ENCODE assay signal across 8 cellular contexts in the genomic region with DNA sequence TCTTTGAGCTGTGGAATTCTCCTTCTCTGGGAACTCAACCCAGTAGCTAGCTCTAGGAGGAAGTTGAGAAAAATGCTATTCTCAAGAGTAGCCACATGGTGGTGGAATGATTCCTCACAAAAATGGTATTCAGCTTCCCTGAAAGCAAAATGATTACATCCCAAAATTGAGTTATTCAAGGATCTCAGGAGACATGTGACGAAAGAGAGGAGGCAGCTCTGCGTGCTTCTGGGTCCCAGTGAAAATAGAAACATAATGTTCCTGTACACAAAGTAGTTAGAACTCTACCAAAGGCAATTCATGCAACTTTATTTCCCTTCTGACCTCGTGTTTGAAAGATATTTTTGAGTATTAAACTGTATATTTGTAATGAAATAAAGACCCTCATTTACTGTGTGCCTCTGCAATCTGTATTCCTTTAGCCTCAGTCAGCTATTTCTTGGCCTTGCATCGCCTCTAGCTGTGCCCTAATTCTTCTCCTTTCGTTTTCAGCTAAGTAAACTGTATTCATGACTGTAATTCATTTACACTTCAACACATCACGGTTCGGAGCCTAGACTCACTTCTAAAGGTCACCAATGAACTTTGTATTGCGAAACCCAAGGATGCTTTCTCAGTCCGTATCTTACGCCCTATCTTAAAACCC.
DNase-seq lines count a peak whose midpoint lies in the region; ATAC-seq and TF ChIP-seq lines count a peak whose summit lies in the region.

No MANE protein-coding gene starts in this region.

- H3K27me3 ChIP-seq in endodermal cell (ENCODE audit: control insufficient read depth, insufficient read depth, low read length, poor library complexity, severe bottlenecking) (no peaks in the 10 kb centered on the region), aorta (ENCODE audit: control insufficient read depth in 1 of 2, insufficient read depth in 2 of 2, low read length in 1 of 2) (no peaks in the 10 kb centered on the region)

- H3K9me3 Mint-ChIP-seq in endodermal cell, result no peaks in the 10 kb centered on the region

- no peak overlapping the region for H3K27ac ChIP-seq in endodermal cell (ENCODE audit: low read depth, low read length)
- H3K27ac ChIP-seq in aorta (ENCODE audit: low read depth in 1 of 2, low read length in 2 of 2), result no peak overlapping the region

- peak; percentile 79 for TF ChIP-seq CTCF in endodermal cell (conservative IDR thresholded peaks at IDR 0.05)
- no peak for TF ChIP-seq CTCF in mucosa of descending colon (IDR thresholded peaks at IDR 0.05)

- H3K9me3 ChIP-seq in endodermal cell (ENCODE audit: control insufficient read depth, low read length) (peaks cover 6% of the 10 kb centered on the region), mucosa of descending colon (no peaks in the 10 kb centered on the region), aorta (ENCODE audit: control insufficient read depth, low read length) (no peaks in the 10 kb centered on the region)

- intact Hi-C loops in mucosa of descending colon (cut with DNase I, micrococcal nuclease), result loop anchor here (1.0 to 5.0 kb wide), 3 partner anchors 82 to 377 kb away; no protein-coding TSS in a partner anchor
- intact Hi-C loops in aorta (cut with DNase I), result loop anchor here (2.0 kb wide), 1 partner anchor 377 kb away; no protein-coding TSS in a partner anchor

- H3K36me3 Mint-ChIP-seq in endodermal cell (ENCODE audit: low read depth), result no peaks in the 10 kb centered on the region

- WGBS in endodermal cell (ENCODE audit: insufficient coverage in 1 of 2, insufficient read length in 1 of 2), 2 experiments, result 65 to 74% methylated on average over 7 to 9 of the region's 10 CpGs
- WGBS in aorta, 2 donors, result 37 to 39% methylated on average over 10 of the region's 10 CpGs

- no peaks in the 10 kb centered on the region for H3K27me3 Mint-ChIP-seq in endodermal cell (ENCODE audit: insufficient read depth)

- no peak overlapping the region for H3K27ac Mint-ChIP-seq in endodermal cell

- CTCF ChIA-PET in HEK293T (lab: Yijun Ruan, JAX), result interaction anchor here (0.9 to 2.3 kb wide), 5 partner anchors 9 to 376 kb away, joined by 3 to 12 read pairs (median 3); no protein-coding TSS in a partner anchor

- H3K9ac ChIP-seq in endodermal cell (ENCODE audit: extremely low read depth, low read length, poor library complexity, severe bottlenecking), result no peak overlapping the region

- no peaks in the 10 kb centered on the region for H3K4me1 Mint-ChIP-seq in endodermal cell

- H3K36me3 ChIP-seq in endodermal cell (ENCODE audit: control insufficient read depth, insufficient read depth, low read length), result no peaks in the 10 kb centered on the region
- no peaks in the 10 kb centered on the region for H3K36me3 ChIP-seq in mucosa of descending colon (ENCODE audit: low read depth)
- H3K36me3 ChIP-seq in aorta (ENCODE audit: control insufficient read depth in 1 of 2, insufficient read depth in 2 of 2, low read length in 1 of 2), result no peaks in the 10 kb centered on the region

- H3K4me3 ChIP-seq in endodermal cell (ENCODE audit: low read length) (no peak overlapping the region), mucosa of descending colon (no peak overlapping the region), aorta (ENCODE audit: low read length in 2 of 2) (peak overlapping the region in 1 of 2 donors; percentile 3)

- DNase-seq in DMS53 (lab: John Stamatoyannopoulos, UW) (peak; percentile 77), HEK293T (ENCODE audit: extremely low spot score) (peak; percentile 41), RKO (ENCODE audit: low spot score) (peak; percentile 70), endodermal cell (no peak), mucosa of descending colon (peak in 1 of 3 donors; percentile 39), aorta (no peak), NCI-H345 treated with DMSO at 0.1 percent for 48 hours (lab: John Stamatoyannopoulos, UW; ENCODE audit: unreplicated experiment) (no peak), ureter (ENCODE audit: low spot score) (no peak)

- no peak overlapping the region for H3K4me3 Mint-ChIP-seq in endodermal cell

- ATAC-seq in mucosa of descending colon, result peak; percentile 91
- ATAC-seq in aorta (ENCODE audit: low FRiP score), result peak; percentile 92

- H3K4me1 ChIP-seq in endodermal cell (ENCODE audit: control insufficient read depth, insufficient read depth, low read length) (no peaks in the 10 kb centered on the region), mucosa of descending colon (ENCODE audit: low read depth) (peaks cover 11% of the 10 kb centered on the region), aorta (ENCODE audit: control insufficient read depth in 1 of 2, insufficient read depth in 2 of 2, low read length in 2 of 2) (peaks cover 0 to 2% of the 10 kb centered on the region in 2 donors)

- POLR2A ChIA-PET in HEK293T (lab: Yijun Ruan, JAX), result no interaction called here

TF ChIP-seq in HEK293T, 16 proteins besides CTCF, POLR2A, EP300 and RAD21:
- TF ChIP-seq PKNOX1 (IDR thresholded peaks at IDR 0.05) (no peak), NFRKB (IDR thresholded peaks at IDR 0.05) (no peak)
TF ChIP-seq in HEK293T: peak in this region for 0.

Comparison
In these comparisons a context has a peak if more than half of its experiments do, and no peak if none do; other contexts are left out.
1. DNase-seq: peak in DMS53 (single experiment), HEK293T (single experiment) and RKO (single experiment); none in endodermal cell (single experiment), aorta (0 of 2), NCI-H345 treated with DMSO at 0.1 percent for 48 hours (single experiment) and ureter (single experiment).